ENCODE assay signal across 8 cellular contexts in the genomic region with DNA sequence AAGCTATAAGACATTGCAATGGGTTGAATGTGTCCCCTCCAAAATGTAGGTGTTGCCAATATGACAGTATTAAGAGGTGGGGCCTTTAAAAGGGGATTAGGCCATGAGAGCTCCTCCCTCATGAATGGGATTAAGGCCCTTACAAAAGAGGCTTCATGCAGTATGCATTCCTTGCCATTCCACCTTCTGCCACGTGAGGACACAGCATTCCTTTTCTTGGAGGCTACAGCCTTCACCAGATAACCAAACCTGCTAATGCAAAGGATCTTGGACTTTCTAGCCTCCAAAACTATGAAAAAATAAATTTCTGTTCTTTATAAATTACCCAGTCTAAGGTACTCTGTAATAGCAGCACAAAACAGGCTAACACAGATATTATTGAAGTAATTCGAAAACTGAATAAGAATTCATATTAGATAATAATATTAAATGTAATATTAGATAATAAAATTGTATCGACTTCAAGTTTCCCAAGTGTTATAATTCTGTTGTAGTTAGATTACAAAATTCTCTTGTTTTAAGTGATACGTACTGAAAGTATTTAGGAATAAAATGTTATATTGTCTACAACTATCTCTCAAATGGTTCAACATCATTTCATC. TPM values are rescaled to one million over a fixed set of nuclear protein-coding genes. Genes with fewer than 3 reads are reported as not detected.
DNase-seq lines count a peak whose midpoint lies in the region; ATAC-seq and TF ChIP-seq lines count a peak whose summit lies in the region.

No MANE protein-coding gene starts in this region.

- H3K4me3 ChIP-seq in brain microvascular endothelial cell (ENCODE audit: low read depth, low read length) (no peak overlapping the region), mucosa of descending colon (no peak overlapping the region)

- peak; percentile 72 for ATAC-seq in mucosa of descending colon
- no peak for ATAC-seq in omental fat pad (ENCODE audit: low FRiP score)
- no peak for ATAC-seq in HG03571 (IDR thresholded peaks at IDR 0.05; ENCODE audit: unreplicated experiment)
- no peak for ATAC-seq in GM18498 (IDR thresholded peaks at IDR 0.05; ENCODE audit: unreplicated experiment)

- in situ Hi-C loops in brain microvascular endothelial cell (cut with HindIII; ENCODE audit: low pct_ligation_motif_present, low sequenced_read_pairs) = no loop called here

- no peaks in the 10 kb centered on the region for H3K4me1 ChIP-seq in mucosa of descending colon (ENCODE audit: low read depth)

- intact Hi-C loops in mucosa of descending colon (cut with DNase I, micrococcal nuclease) = loop anchor here (10.0 kb wide), 2 partner anchors 914 to 1284 kb away; no protein-coding TSS in a partner anchor

- TF ChIP-seq CTCF in brain microvascular endothelial cell (IDR thresholded peaks at IDR 0.05; ENCODE audit: low read depth, low read length, missing control alignments) (peak; percentile 85), mucosa of descending colon (IDR thresholded peaks at IDR 0.05) (peak; percentile 28), omental fat pad (IDR thresholded peaks at IDR 0.05) (no peak)

- no peaks in the 10 kb centered on the region for H3K36me3 ChIP-seq in brain microvascular endothelial cell (replicated peaks)
- no peaks in the 10 kb centered on the region for H3K36me3 ChIP-seq in mucosa of descending colon (ENCODE audit: low read depth)

- peak; percentile 79 for DNase-seq in ELR (ENCODE audit: low read depth)
- DNase-seq in NCI-H2171 (lab: John Stamatoyannopoulos, UW) = peak; percentile 10
- DNase-seq in brain microvascular endothelial cell = peak; percentile 64
- DNase-seq in mucosa of descending colon = peak in 1 of 3 donors; percentile 66
- DNase-seq in omental fat pad (ENCODE audit: low spot score) = no peak
- no peak for DNase-seq in stimulated activated CD4-positive, alpha-beta T cell treated with anti-CD3 and anti-CD28 coated beads, Interleukin-2, amount 100 ng/mL, for 24 hours

- no peaks in the 10 kb centered on the region for H3K27me3 ChIP-seq in brain microvascular endothelial cell (replicated peaks)

- H3K27ac ChIP-seq in brain microvascular endothelial cell = no peak overlapping the region

- no peaks in the 10 kb centered on the region for H3K9me3 ChIP-seq in mucosa of descending colon

RNA-seq across cellular contexts. Expression of gene ATP8B4, which starts 29.4 kb away (rescaled TPM):
- total RNA-seq in mucosa of descending colon (1 to 10 TPM; 4.7 to 8.9 (median 7.4) TPM), omental fat pad (10 to 100 TPM; 12.1 to 32.3 (median 16.5) TPM)

RNA-seq across cellular contexts. Expression of gene SLC27A2, which starts 33.5 kb away (rescaled TPM):
- total RNA-seq in mucosa of descending colon (10 to 100 TPM; 14.8 to 27.9 (median 27.8) TPM), omental fat pad (10 to 100 TPM in 1 of 4 donors, 1 to 10 TPM in 3; 1.6 to 11.4 (median 5.5) TPM)

Comparison
In these comparisons a context has a peak if more than half of its experiments do, and no peak if none do; other contexts are left out.
1. DNase-seq: peak in ELR (single experiment), NCI-H2171 (single experiment) and brain microvascular endothelial cell (single experiment); none in omental fat pad (single experiment) and stimulated activated CD4-positive, alpha-beta T cell treated with anti-CD3 and anti-CD28 coated beads, Interleukin-2, amount 100 ng/mL, for 24 hours (0 of 2).
2. CTCF ChIP-seq: peak in brain microvascular endothelial cell (single experiment) and mucosa of descending colon (single experiment); none in omental fat pad (0 of 3).